In the genomic region with DNA sequence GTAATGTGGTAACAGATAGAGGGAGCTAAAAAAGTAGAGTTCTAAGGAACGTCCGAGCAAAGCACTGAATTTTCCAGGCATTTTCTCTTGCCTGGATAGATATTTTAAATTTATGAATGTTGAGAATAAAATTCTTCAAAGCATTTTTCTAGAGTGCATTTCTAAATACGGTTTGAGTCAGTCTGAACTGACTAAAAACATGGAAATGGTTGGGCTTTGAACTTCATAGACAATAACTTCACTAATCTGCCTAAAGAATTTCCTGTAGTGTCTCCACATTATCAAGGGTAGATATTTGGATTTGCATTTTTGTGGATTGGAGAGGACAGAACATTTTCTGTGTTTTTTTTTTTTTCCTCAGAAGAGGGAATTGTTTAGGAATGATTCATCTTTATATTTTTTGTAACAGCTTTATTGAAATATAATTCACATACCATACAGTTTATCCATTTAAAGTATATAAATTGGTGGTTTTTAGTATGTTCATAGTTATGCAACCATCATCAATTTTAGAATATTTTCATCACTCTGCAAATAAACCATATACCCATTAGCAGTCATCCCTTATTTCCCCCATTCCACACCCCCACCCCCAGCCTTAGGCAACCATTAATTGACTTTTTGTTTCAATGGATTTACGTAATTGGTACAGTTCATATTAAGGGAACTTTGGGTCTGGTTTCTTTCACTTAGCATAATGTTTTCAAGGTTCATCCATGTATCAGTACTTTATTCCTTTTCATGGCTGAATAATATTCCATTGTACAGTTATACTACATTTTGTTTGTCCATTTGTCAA, we compare ENCODE assay signal across 11 cellular contexts. TPM values are rescaled to one million over a fixed set of nuclear protein-coding genes. Genes with fewer than 3 reads are reported as not detected.
DNase-seq lines count a peak whose midpoint lies in the region; ATAC-seq and TF ChIP-seq lines count a peak whose summit lies in the region.
"Had no signal": no experiment of that assay in that cellular context is flagged by ENCODE, and none has a peak within 500 bp of the region (broad histone marks: within the 10 kb centered on the region; RNA-seq: fewer than 3 reads in every experiment).

No MANE protein-coding gene starts in this region.

- no peak overlapping the region for H3K27ac Mint-ChIP-seq in GM23338
- H3K27ac Mint-ChIP-seq in activated B cell treated with CpG ODN at 0.5 μM for 24 hours = peak overlapping the region; percentile 95
- no peak overlapping the region for H3K27ac Mint-ChIP-seq in type B pancreatic cell
- H3K27ac Mint-ChIP-seq: dendritic cell treated with granulocyte-macrophage colony-stimulating factor and Interleukin-4, amounts not matched to agents 40 ng/mL and 50 ng/mL, for 4 days; natural killer cell treated with Interleukin-12 subunit alpha and Interleukin-12 subunit beta and Interleukin-15 and Interleukin-18, amount 100 ng/mL, for 72 hours had no signal

- H3K27me3 ChIP-seq in GM23338 (ENCODE audit: insufficient read depth) (no peaks in the 10 kb centered on the region), stomach (no peaks in the 10 kb centered on the region)

- 0 out of 2 replicates have a peak, but pooled peaks cover 5% of the 10 kb centered on the region for H4K20me1 ChIP-seq in GM23338 (replicated peaks; ENCODE audit: insufficient read depth)

- H3K36me3 Mint-ChIP-seq in GM23338 (ENCODE audit: low read depth) (no peaks in the 10 kb centered on the region), activated B cell treated with CpG ODN at 0.5 μM for 24 hours (ENCODE audit: low read depth) (peaks cover 5% of the 10 kb centered on the region), type B pancreatic cell (peaks cover 14% of the 10 kb centered on the region)
- H3K36me3 Mint-ChIP-seq: natural killer cell treated with Interleukin-12 subunit alpha and Interleukin-12 subunit beta and Interleukin-15 and Interleukin-18, amount 100 ng/mL, for 72 hours had no signal

- no peaks in the 10 kb centered on the region for H3K9me3 Mint-ChIP-seq in GM23338
- H3K9me3 Mint-ChIP-seq in activated B cell treated with CpG ODN at 0.5 μM for 24 hours = no peaks in the 10 kb centered on the region
- peaks cover 1% of the 10 kb centered on the region for H3K9me3 Mint-ChIP-seq in type B pancreatic cell
- H3K9me3 Mint-ChIP-seq: dendritic cell treated with granulocyte-macrophage colony-stimulating factor and Interleukin-4, amounts not matched to agents 40 ng/mL and 50 ng/mL, for 4 days; natural killer cell treated with Interleukin-12 subunit alpha and Interleukin-12 subunit beta and Interleukin-15 and Interleukin-18, amount 100 ng/mL, for 72 hours had no signal

- WGBS in stomach, 5 donors = 50 to 69% (median 58%) methylated on average over 4 of the region's 4 CpGs

- TF ChIP-seq CTCF in GM23338 (conservative IDR thresholded peaks at IDR 0.05; ENCODE audit: low read depth in 2 of 2) = no peak
- TF ChIP-seq CTCF in activated B cell treated with CpG ODN at 0.5 μM for 24 hours (IDR thresholded peaks at IDR 0.05) = no peak
- no peak for TF ChIP-seq CTCF in foreskin fibroblast (IDR thresholded peaks at IDR 0.05; ENCODE audit: low read depth, low read length)
- TF ChIP-seq CTCF in stomach (IDR thresholded peaks at IDR 0.05) = no peak
- no peak for TF ChIP-seq CTCF in type B pancreatic cell (conservative IDR thresholded peaks at IDR 0.05)

- no peaks in the 10 kb centered on the region for H3K9me3 ChIP-seq in stomach

- H3F3A ChIP-seq in GM23338 (replicated peaks; ENCODE audit: low read depth) = no peaks in the 10 kb centered on the region

- CTCF ChIA-PET in activated B cell treated with CpG ODN at 0.5 μM for 24 hours (lab: Charles Lee) = interaction anchor here (1.0 kb wide), 1 partner anchor 10 kb away, joined by 3 read pairs; no protein-coding TSS in a partner anchor

- no peak overlapping the region for H3K4me3 Mint-ChIP-seq in GM23338
- no peak overlapping the region for H3K4me3 Mint-ChIP-seq in activated B cell treated with CpG ODN at 0.5 μM for 24 hours
- H3K4me3 Mint-ChIP-seq in type B pancreatic cell = no peak overlapping the region
- H3K4me3 Mint-ChIP-seq: dendritic cell treated with granulocyte-macrophage colony-stimulating factor and Interleukin-4, amounts not matched to agents 40 ng/mL and 50 ng/mL, for 4 days; natural killer cell treated with Interleukin-12 subunit alpha and Interleukin-12 subunit beta and Interleukin-15 and Interleukin-18, amount 100 ng/mL, for 72 hours had no signal

- H3K27ac ChIP-seq in GM23338 (ENCODE audit: low read depth) (0 out of 2 replicates have a peak overlapping the region, but pooled peaks have one; percentile 0), stomach (peak overlapping the region in 2 of 5 donors; percentile 15 to 43)

- H3K4me3 ChIP-seq in GM23338 = no peak overlapping the region
- H3K4me3 ChIP-seq in foreskin fibroblast (ENCODE audit: low read depth in 1 of 2, low read length in 2 of 2) = no peak overlapping the region
- H3K4me3 ChIP-seq in stomach = no peak overlapping the region

- no peak for TF ChIP-seq POLR2A in stomach (IDR thresholded peaks at IDR 0.05)

- intact Hi-C loops in activated B cell treated with CpG ODN at 0.5 μM for 24 hours (cut with micrococcal nuclease) (loop anchor here (1.0 to 5.0 kb wide), 2 partner anchors 42 to 61 kb away; no protein-coding TSS in a partner anchor), stomach (cut with DNase I; ENCODE audit: low total_unique reads) (no loop called here)

- ATAC-seq in GM23338 (no peak), activated B cell treated with CpG ODN at 0.5 μM for 24 hours (ENCODE audit: low read depth) (no peak), HG03097 (IDR thresholded peaks at IDR 0.05; ENCODE audit: low FRiP score, unreplicated experiment) (no peak), HG03460 (IDR thresholded peaks at IDR 0.05; ENCODE audit: unreplicated experiment) (no peak)
- ATAC-seq: natural killer cell treated with Interleukin-12 subunit alpha and Interleukin-12 subunit beta and Interleukin-15 and Interleukin-18, amount 100 ng/mL, for 72 hours had no signal

- TF ChIP-seq EP300 in stomach (IDR thresholded peaks at IDR 0.05) = no peak

- peaks cover 29% of the 10 kb centered on the region; the same call in 1 of the 2 replicates for H3K79me2 ChIP-seq in GM23338 (replicated peaks; ENCODE audit: insufficient read depth)

- no peaks in the 10 kb centered on the region for H3K36me3 ChIP-seq in GM23338 (ENCODE audit: insufficient read depth)
- H3K36me3 ChIP-seq in stomach = peaks cover 0 to 6% (median 0%) of the 10 kb centered on the region in 4 donors

- no peak overlapping the region for H3K4me2 ChIP-seq in GM23338

- DNase-seq in GM23338 (ENCODE audit: low spot score) (no peak), activated B cell treated with CpG ODN at 0.5 μM for 24 hours (no peak), foreskin fibroblast (peak; percentile 59 to 75), smooth muscle cell of the brain vasculature (ENCODE audit: low read depth, low spot score) (peak; percentile 33), stomach (no peak), type B pancreatic cell (ENCODE audit: extremely low spot score, unreplicated experiment) (no peak)
- DNase-seq: NCI-H69 had no signal

- H2AFZ ChIP-seq in GM23338 = no peak overlapping the region

- POLR2A ChIA-PET in activated B cell treated with CpG ODN at 0.5 μM for 24 hours (lab: Charles Lee) = no interaction called here

- H3K4me1 Mint-ChIP-seq in GM23338 = peaks cover 8% of the 10 kb centered on the region
- peaks cover 84% of the 10 kb centered on the region for H3K4me1 Mint-ChIP-seq in activated B cell treated with CpG ODN at 0.5 μM for 24 hours
- H3K4me1 Mint-ChIP-seq in type B pancreatic cell (ENCODE audit: unreplicated experiment) = peaks cover 17% of the 10 kb centered on the region

- H3K27me3 Mint-ChIP-seq in GM23338 (ENCODE audit: insufficient read depth, low read depth, poor library complexity) (peaks cover under 1% of the 10 kb centered on the region), activated B cell treated with CpG ODN at 0.5 μM for 24 hours (no peaks in the 10 kb centered on the region), type B pancreatic cell (no peaks in the 10 kb centered on the region)
- H3K27me3 Mint-ChIP-seq: natural killer cell treated with Interleukin-12 subunit alpha and Interleukin-12 subunit beta and Interleukin-15 and Interleukin-18, amount 100 ng/mL, for 72 hours had no signal

- H3K9me2 ChIP-seq in GM23338 (ENCODE audit: insufficient read depth) = no peaks in the 10 kb centered on the region

- H3K4me1 ChIP-seq in GM23338 (ENCODE audit: insufficient read depth) (peaks cover 2% of the 10 kb centered on the region; the same call in 1 of the 2 replicates), stomach (peaks cover 7 to 40% (median 22%) of the 10 kb centered on the region in 4 donors)

TF ChIP-seq in GM23338, 12 proteins besides CTCF, POLR2A, EP300 and RAD21 (continues in another document):
- TF ChIP-seq, protein P1, sequence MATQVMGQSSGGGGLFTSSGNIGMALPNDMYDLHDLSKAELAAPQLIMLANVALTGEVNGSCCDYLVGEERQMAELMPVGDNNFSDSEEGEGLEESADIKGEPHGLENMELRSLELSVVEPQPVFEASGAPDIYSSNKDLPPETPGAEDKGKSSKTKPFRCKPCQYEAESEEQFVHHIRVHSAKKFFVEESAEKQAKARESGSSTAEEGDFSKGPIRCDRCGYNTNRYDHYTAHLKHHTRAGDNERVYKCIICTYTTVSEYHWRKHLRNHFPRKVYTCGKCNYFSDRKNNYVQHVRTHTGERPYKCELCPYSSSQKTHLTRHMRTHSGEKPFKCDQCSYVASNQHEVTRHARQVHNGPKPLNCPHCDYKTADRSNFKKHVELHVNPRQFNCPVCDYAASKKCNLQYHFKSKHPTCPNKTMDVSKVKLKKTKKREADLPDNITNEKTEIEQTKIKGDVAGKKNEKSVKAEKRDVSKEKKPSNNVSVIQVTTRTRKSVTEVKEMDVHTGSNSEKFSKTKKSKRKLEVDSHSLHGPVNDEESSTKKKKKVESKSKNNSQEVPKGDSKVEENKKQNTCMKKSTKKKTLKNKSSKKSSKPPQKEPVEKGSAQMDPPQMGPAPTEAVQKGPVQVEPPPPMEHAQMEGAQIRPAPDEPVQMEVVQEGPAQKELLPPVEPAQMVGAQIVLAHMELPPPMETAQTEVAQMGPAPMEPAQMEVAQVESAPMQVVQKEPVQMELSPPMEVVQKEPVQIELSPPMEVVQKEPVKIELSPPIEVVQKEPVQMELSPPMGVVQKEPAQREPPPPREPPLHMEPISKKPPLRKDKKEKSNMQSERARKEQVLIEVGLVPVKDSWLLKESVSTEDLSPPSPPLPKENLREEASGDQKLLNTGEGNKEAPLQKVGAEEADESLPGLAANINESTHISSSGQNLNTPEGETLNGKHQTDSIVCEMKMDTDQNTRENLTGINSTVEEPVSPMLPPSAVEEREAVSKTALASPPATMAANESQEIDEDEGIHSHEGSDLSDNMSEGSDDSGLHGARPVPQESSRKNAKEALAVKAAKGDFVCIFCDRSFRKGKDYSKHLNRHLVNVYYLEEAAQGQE (IDR thresholded peaks at IDR 0.05; ENCODE audit: unreplicated experiment) = no peak
- no peak for TF ChIP-seq JUNB (IDR thresholded peaks at IDR 0.05; ENCODE audit: unreplicated experiment)
- TF ChIP-seq POLR2AphosphoS5 (IDR thresholded peaks at IDR 0.05; ENCODE audit: low read depth) = no peak

RNA-seq across cellular contexts. Expression of gene GARRE1, which starts 20.7 kb away (rescaled TPM):
- total RNA-seq in GM23338 (2014; rRNA removed; shearing (Covaris generic)) = 16.0 and 19.4 TPM in 2 replicates
- polyA plus RNA-seq in GM23338 (2016; fragmentation: Nextera tagmentation; extraction: Ambion mirVana) = 20.0 and 23.5 TPM in 2 replicates
- 30.6 and 33.6 TPM in 2 replicates for total RNA-seq in activated B cell treated with CpG ODN at 0.5 μM for 24 hours
- 10 to 100 TPM; 12.9 to 60.7 (median 20.1) TPM for total RNA-seq in stomach
- 1 to 10 TPM; 2.1 to 3.6 (median 3.5) TPM for polyA plus RNA-seq in stomach
- 22.5 and 22.8 TPM in 2 replicates for total RNA-seq in type B pancreatic cell (ENCODE audit: low replicate concordance)

Comparison
In these comparisons a context has a peak if more than half of its experiments do, and no peak if none do; other contexts are left out.
1. DNase-seq: peak in foreskin fibroblast (2 of 2) and smooth muscle cell of the brain vasculature (single experiment); none in GM23338 (single experiment), activated B cell treated with CpG ODN at 0.5 μM for 24 hours (single experiment), stomach (single experiment) and type B pancreatic cell (single experiment).